In the genomic region with DNA sequence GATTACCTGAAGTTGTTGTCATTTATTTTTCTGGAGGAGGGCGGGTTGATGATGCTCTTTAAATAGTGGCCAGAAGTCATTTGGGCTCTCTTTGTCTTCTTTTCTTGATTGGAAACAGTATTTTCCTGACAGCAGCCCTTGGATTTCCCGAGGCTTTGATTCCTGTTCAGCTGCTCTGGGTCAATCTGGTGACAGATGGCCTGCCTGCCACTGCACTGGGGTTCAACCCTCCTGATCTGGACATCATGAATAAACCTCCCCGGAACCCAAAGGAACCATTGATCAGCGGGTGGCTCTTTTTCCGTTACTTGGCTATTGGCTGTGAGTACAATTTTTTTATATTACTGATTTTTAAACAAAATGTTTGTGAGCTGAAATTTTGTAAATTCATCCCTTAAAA, we compare ENCODE assay signal across 13 cellular contexts.
"Had no signal": no experiment of that assay in that cellular context is flagged by ENCODE, and none has a peak within 500 bp of the region (broad histone marks: within the 10 kb centered on the region; RNA-seq: fewer than 3 reads in every experiment).

No MANE protein-coding gene starts in this region.

- H3K9me3 ChIP-seq: gastroesophageal sphincter, spleen had no signal

- H2AFZ ChIP-seq: neural progenitor cell had no signal

- H3K4me3 ChIP-seq: gastroesophageal sphincter, neural progenitor cell, spleen had no signal

- ATAC-seq: gastroesophageal sphincter; naive thymus-derived CD4-positive, alpha-beta T cell; stimulated activated naive B cell treated with anti-CD40 and anti-IgM and Interleukin-4, amounts not matched to agents 10 μg/mL and 1 μg/mL and 100 μg/mL, for 72 hours had no signal

- H3K4me1 ChIP-seq: neural progenitor cell had no signal

- DNase-seq: activated CD4-positive, alpha-beta T cell treated with anti-CD3 and anti-CD28 coated beads, Interleukin-2, amount 50 U/mL, for 1 hour; activated CD4-positive, CD25-positive, alpha-beta regulatory T cell treated with anti-CD3 and anti-CD28 coated beads, Interleukin-2, amount 50 U/mL, for 72 hours; activated naive CD4-positive, alpha-beta T cell; activated naive CD8-positive, alpha-beta T cell treated with anti-CD3 and anti-CD28 coated beads for 36 hours; amygdala; central memory CD4-positive, alpha-beta T cell; immature natural killer cell; mesenchymal stem cell; naive thymus-derived CD4-positive, alpha-beta T cell; spleen; stimulated activated naive B cell treated with anti-CD40 and anti-IgM and Interleukin-4, amounts not matched to agents 10 μg/mL and 1 μg/mL and 100 μg/mL, for 72 hours had no signal

- H3K27ac ChIP-seq: gastroesophageal sphincter, neural progenitor cell, spleen had no signal

- H3K27me3 ChIP-seq: gastroesophageal sphincter, neural progenitor cell, spleen had no signal

- H3K4me2 ChIP-seq: neural progenitor cell had no signal
